ENCODE assay signal across 8 cellular contexts in the genomic region with DNA sequence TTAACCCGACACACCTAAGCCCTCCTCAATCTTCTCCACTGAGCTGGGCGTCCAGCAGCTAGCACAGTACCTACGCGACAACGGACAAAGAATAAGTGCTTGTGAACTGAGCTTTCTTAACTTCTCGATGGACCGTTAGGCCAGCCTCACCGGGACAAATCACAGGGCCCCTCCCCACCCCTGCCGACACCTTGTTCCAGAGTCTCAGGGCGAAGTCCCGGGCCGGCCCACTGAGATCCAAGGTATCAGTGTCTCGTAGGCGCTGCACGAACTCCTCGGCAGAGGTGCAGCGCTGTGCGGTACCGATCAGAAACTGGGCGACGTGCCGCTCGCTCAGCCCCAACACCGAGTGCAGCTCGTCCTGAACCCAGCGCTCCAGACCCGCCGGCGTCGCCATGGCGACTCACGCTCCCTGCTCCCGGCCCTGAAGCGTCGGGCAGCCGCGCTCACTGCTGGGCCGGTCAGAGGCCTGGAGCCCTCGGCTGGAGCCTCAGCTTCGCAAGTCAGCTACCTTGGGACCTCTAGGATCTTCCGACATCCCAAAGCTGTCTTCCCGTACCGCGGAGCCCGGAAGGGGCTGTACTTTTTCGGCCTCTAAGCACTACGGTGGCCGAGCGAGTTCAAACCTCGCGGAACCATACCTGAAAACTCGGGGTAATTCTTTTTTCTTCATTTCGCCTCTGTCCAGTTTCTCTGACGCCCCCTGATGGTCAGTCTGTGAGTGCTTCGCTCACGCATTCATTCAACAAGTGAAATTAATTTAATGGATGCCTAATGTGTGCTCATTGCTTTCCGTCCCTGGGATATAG.
DNase-seq lines count a peak whose midpoint lies in the region; ATAC-seq and FAIRE-seq lines count a peak whose summit lies in the region.

A gene (minus strand): TSS at position 562 of the 809 bp plus-strand sequence. CDS start 165 bp downstream, at position 397.

- peak within 1 kb of the TSS; percentile 82 for H3K27ac Mint-ChIP-seq in central memory CD8-positive, alpha-beta T cell (ENCODE audit: low read depth)

- H3K4me3 Mint-ChIP-seq in central memory CD8-positive, alpha-beta T cell = peak within 1 kb of the TSS; percentile 95

- peaks cover 36% of the 10 kb centered on the region for H3K4me1 Mint-ChIP-seq in central memory CD8-positive, alpha-beta T cell

- ATAC-seq in GM18867 (IDR thresholded peaks at IDR 0.05; ENCODE audit: unreplicated experiment) (peak; percentile 77), HG03139 (IDR thresholded peaks at IDR 0.05; ENCODE audit: unreplicated experiment) (peak; percentile 53)
- peak; percentile 71 for ATAC-seq in central memory CD8-positive, alpha-beta T cell (replicated peaks; ENCODE audit: extremely low read depth, poor library complexity, severe bottlenecking)

- peaks cover 46% of the 10 kb centered on the region for H3K36me3 Mint-ChIP-seq in central memory CD8-positive, alpha-beta T cell (ENCODE audit: insufficient read depth)

- H3K9me3 Mint-ChIP-seq in central memory CD8-positive, alpha-beta T cell = no peaks in the 10 kb centered on the region

- FAIRE-seq in islet of Langerhans (lab: Jason Lieb, UNC) = peak; percentile 94

- no peaks in the 10 kb centered on the region for H3K27me3 Mint-ChIP-seq in central memory CD8-positive, alpha-beta T cell

- peak; percentile 95 for DNase-seq in ACHN
- peak; percentile 92 for DNase-seq in NCI-H345 (lab: John Stamatoyannopoulos, UW)
- peak; percentile 83 for DNase-seq in activated CD4-positive, CD25-positive, alpha-beta regulatory T cell treated with anti-CD3 and anti-CD28 coated beads, Interleukin-2, amount 50 U/mL, for 16 hours (ENCODE audit: low read depth, low spot score)
- peak; percentile 80 for DNase-seq in central memory CD8-positive, alpha-beta T cell (ENCODE audit: low spot score in 2 of 2)
- DNase-seq in stimulated activated CD4-positive, alpha-beta T cell treated with anti-CD3 and anti-CD28 coated beads, Interleukin-12 subunit alpha, Interleukin-12 subunit beta, amount 100 ng/mL, for 4 hours = peak; percentile 85

- in situ Hi-C loops in ACHN (cut with HindIII; ENCODE audit: low pct_ligation_motif_present, low pct_unique_long_range_greater_than_20kb, low sequenced_read_pairs) = no loop called here

Comparison
In these comparisons a context has a peak if more than half of its experiments do, and no peak if none do; other contexts are left out.
1. Peak in every context shown above with its lines: DNase-seq and ATAC-seq.